1 cellular context compared by ENCODE assay signal in the genomic region with DNA sequence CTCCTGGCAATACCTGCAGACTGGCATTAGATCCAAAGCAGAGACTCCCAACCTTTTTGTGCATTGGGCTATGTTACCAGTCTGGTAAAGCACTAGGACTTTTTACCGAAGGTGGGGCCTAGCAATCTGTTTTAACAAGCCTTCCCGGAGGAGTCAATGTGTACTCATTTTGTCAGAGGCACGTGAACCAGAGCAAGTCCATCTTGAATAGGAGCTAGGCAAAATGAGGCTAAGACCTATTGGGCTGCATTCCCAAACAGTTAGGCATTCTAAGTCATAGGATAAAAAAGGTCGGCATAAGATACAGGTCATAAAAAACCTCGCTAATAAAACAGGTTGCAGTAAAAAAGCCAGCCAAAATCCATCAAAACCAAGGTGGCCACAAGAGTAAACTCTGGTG.
TF ChIP-seq lines count a peak whose summit lies in the region.

No MANE protein-coding gene starts in this region.

TF ChIP-seq in WTC11, 78 proteins besides CTCF, POLR2A, EP300 and RAD21 (continued from another document):
- no peak for TF ChIP-seq USF2 (CRISPR knock-in tag; IDR thresholded peaks at IDR 0.05)
- TF ChIP-seq JUN (CRISPR knock-in tag; IDR thresholded peaks at IDR 0.05), result no peak
TF ChIP-seq in WTC11: peak in this region for 0.
